Comparison of ENCODE assay signal across 11 cellular contexts in genomic region chr6:90135672-90136071, GRCh38.
A peak's percentile ranks its signal among the peaks of the same experiment; 100 is the strongest.
DNase-seq lines count a peak whose midpoint lies in the region; ATAC-seq and TF ChIP-seq lines count a peak whose summit lies in the region.
"Had no signal": no experiment of that assay in that cellular context is flagged by ENCODE, and none has a peak within 500 bp of the region (broad histone marks: within the 10 kb centered on the region; RNA-seq: fewer than 3 reads in every experiment).

No MANE protein-coding gene starts in this region.

- intact Hi-C loops in cardiac septum (cut with DNase I) (no loop called here), aorta (cut with DNase I) (no loop called here)

- no peaks in the 10 kb centered on the region for H3K27me3 Mint-ChIP-seq in activated naive CD8-positive, alpha-beta T cell treated with anti-CD3 and anti-CD28 coated beads for 36 hours

- peaks cover 77% of the 10 kb centered on the region for H3K4me1 Mint-ChIP-seq in activated naive CD8-positive, alpha-beta T cell treated with anti-CD3 and anti-CD28 coated beads for 36 hours

- WGBS in lung, 2 donors, result 46 to 76% methylated on average over 5 of the region's 5 CpGs
- 78 to 84% methylated on average over 5 of the region's 5 CpGs for WGBS in aorta, 2 donors

- DNase-seq in AG08395 (ENCODE audit: low spot score) (peak; percentile 51), HPDE6-E6E7 (ENCODE audit: extremely low spot score) (peak; percentile 15), lung (ENCODE audit: low spot score) (no peak), cardiac septum (ENCODE audit: low spot score) (no peak), aorta (no peak), ecto neural progenitor cell (ENCODE audit: low spot score) (no peak), DMS114 treated with DMSO at 0.1 percent for 48 hours (lab: John Stamatoyannopoulos, UW; ENCODE audit: unreplicated experiment) (no peak)
- DNase-seq in activated naive CD8-positive, alpha-beta T cell treated with anti-CD3 and anti-CD28 coated beads for 36 hours, result no peak
- DNase-seq: left cardiac atrium, NCI-H69 had no signal

- H3K27me3 ChIP-seq in lung (ENCODE audit: control insufficient read depth, insufficient read depth) (no peaks in the 10 kb centered on the region), aorta (ENCODE audit: control insufficient read depth in 1 of 2, insufficient read depth in 2 of 2, low read length in 1 of 2) (no peaks in the 10 kb centered on the region)

- ATAC-seq in lung (ENCODE audit: insufficient read depth, low FRiP score) (peak; percentile 17), aorta (ENCODE audit: low FRiP score) (no peak)

- H3K4me3 ChIP-seq in lung (no peak overlapping the region), aorta (ENCODE audit: low read length in 2 of 2) (no peak overlapping the region)
- H3K4me3 ChIP-seq: prostate gland had no signal

- H3K9me3 Mint-ChIP-seq in activated naive CD8-positive, alpha-beta T cell treated with anti-CD3 and anti-CD28 coated beads for 36 hours, result peaks cover 2% of the 10 kb centered on the region

- H3K36me3 ChIP-seq in lung (ENCODE audit: control insufficient read depth in 2 of 2, insufficient read depth in 2 of 2, low read length in 2 of 2), result no peaks in the 10 kb centered on the region
- no peaks in the 10 kb centered on the region for H3K36me3 ChIP-seq in aorta (ENCODE audit: control insufficient read depth in 1 of 2, insufficient read depth in 2 of 2, low read length in 1 of 2)
- H3K36me3 ChIP-seq: prostate gland had no signal

- H3K27ac ChIP-seq in lung (ENCODE audit: low read depth in 1 of 2, low read length in 1 of 2), result no peak overlapping the region
- no peak overlapping the region for H3K27ac ChIP-seq in aorta (ENCODE audit: low read depth in 1 of 2, low read length in 2 of 2)
- H3K27ac ChIP-seq: prostate gland had no signal

- no peak for TF ChIP-seq CTCF in lung (IDR thresholded peaks at IDR 0.05; ENCODE audit: control extremely low read depth, extremely low read depth)

- peaks cover 61% of the 10 kb centered on the region for H3K36me3 Mint-ChIP-seq in activated naive CD8-positive, alpha-beta T cell treated with anti-CD3 and anti-CD28 coated beads for 36 hours

- H3K4me3 Mint-ChIP-seq in activated naive CD8-positive, alpha-beta T cell treated with anti-CD3 and anti-CD28 coated beads for 36 hours, result peak overlapping the region; percentile 0

- H3K9me3 ChIP-seq in lung (ENCODE audit: control insufficient read depth in 2 of 2, insufficient read depth in 1 of 2, low read length in 1 of 2) (no peaks in the 10 kb centered on the region), aorta (ENCODE audit: control insufficient read depth, low read length) (no peaks in the 10 kb centered on the region)
- H3K9me3 ChIP-seq: prostate gland had no signal

- peaks cover 0 to 4% of the 10 kb centered on the region in 2 donors for H3K4me1 ChIP-seq in lung (ENCODE audit: control insufficient read depth in 2 of 2, insufficient read depth in 2 of 2, low read length in 2 of 2)
- H3K4me1 ChIP-seq in aorta (ENCODE audit: control insufficient read depth in 1 of 2, insufficient read depth in 2 of 2, low read length in 2 of 2), result peaks cover 4 to 7% of the 10 kb centered on the region in 2 donors
- H3K4me1 ChIP-seq: prostate gland had no signal

- peak overlapping the region; percentile 58 for H3K27ac Mint-ChIP-seq in activated naive CD8-positive, alpha-beta T cell treated with anti-CD3 and anti-CD28 coated beads for 36 hours

Comparison
In these comparisons a context has a peak if more than half of its experiments do, and no peak if none do; other contexts are left out.
1. DNase-seq: peak in AG08395 (single experiment) and HPDE6-E6E7 (single experiment); none in activated naive CD8-positive, alpha-beta T cell treated with anti-CD3 and anti-CD28 coated beads for 36 hours (single experiment), lung (single experiment), cardiac septum (single experiment), aorta (0 of 2), ecto neural progenitor cell (single experiment) and DMS114 treated with DMSO at 0.1 percent for 48 hours (single experiment).